In the genomic region with DNA sequence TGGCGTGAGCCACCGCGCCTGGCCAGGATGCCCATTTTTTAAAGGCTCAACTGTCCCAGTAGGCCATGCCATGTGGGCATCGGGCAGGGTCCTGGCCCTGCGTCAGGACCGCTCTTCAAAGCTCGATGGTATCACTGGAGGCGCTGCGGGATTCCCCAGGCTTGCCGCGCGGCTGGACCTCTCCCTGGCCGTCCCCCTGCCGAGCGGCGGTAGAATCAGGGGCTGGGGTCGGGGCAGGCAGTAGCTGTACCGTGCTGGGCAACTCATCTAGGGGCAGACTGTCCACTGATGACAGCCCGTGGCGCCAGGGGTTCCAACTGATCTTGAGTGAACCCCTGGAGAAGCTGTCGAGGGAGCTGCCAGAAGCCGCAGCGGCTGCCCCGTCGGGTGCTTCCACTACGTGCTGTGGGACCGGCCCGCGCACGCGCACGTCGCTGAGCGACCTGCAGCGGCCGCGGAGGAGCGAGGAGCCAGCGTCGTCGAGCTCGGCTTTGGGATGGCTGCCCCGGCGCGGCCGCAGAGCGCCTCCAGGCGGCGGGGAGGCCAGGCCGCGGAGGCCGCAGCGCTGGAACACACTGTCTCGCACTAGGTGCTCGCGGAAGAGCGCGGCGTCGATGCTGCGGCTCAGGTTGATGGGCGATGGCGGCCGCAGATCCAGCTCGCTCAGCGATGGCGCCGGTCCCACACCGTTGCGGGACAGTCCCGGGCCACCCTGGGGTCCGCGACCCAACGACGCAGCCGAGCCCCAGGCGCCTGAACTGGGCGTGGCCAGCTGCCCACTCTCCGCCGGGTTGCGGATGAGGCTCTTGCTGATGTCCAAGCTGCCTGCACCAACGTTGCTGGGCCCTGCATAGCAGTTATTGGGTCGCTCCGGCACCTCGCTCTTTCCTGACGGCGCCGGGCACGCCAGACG, we compare ENCODE assay signal across 8 cellular contexts. TPM values are rescaled to one million over a fixed set of nuclear protein-coding genes. Genes with fewer than 3 reads are reported as not detected.
A peak's percentile ranks its signal among the peaks of the same experiment; 100 is the strongest.
DNase-seq lines count a peak whose midpoint lies in the region; ATAC-seq, FAIRE-seq and TF ChIP-seq lines count a peak whose summit lies in the region.

No MANE protein-coding gene starts in this region.

- H3F3A ChIP-seq in GM23248 (ENCODE audit: insufficient read depth): no peaks in the 10 kb centered on the region; the same call in 1 of the 2 replicates

- intact Hi-C loops in HepG2 (cut with micrococcal nuclease; ENCODE audit: unreplicated experiment): loop anchor here (1.0 to 10.0 kb wide), 4 partner anchors 14 to 84 kb away; a partner anchor contains a TSS

- no peaks in the 10 kb centered on the region for H3K9me3 Mint-ChIP-seq in activated CD4-positive, alpha-beta memory T cell treated with anti-CD3 and anti-CD28 coated beads, Interleukin-2, amount 10 ng/mL, durations not matched to agents 7 days and 5 days

- peak; percentile 88 for TF ChIP-seq CTCF in HepG2 (CRISPR knock-in tag; IDR thresholded peaks at IDR 0.05)

- peak; percentile 87 for ATAC-seq in HepG2

- H3K9ac ChIP-seq in GM23248 (peak overlapping the region; percentile 71), HepG2 (ENCODE audit: insufficient read depth, low read depth, low read length) (peak overlapping the region; percentile 83)

- peak overlapping the region; percentile 75 for H3K4me3 Mint-ChIP-seq in activated CD4-positive, alpha-beta memory T cell treated with anti-CD3 and anti-CD28 coated beads, Interleukin-2, amount 10 ng/mL, durations not matched to agents 7 days and 5 days

- H3K27me3 Mint-ChIP-seq in activated CD4-positive, alpha-beta memory T cell treated with anti-CD3 and anti-CD28 coated beads, Interleukin-2, amount 10 ng/mL, durations not matched to agents 7 days and 5 days: no peaks in the 10 kb centered on the region

- H3K27ac ChIP-seq in GM23248: peak overlapping the region; percentile 34
- peak overlapping the region; percentile 70 for H3K27ac ChIP-seq in HepG2 (ENCODE audit: extremely low read length, insufficient read depth, low read length)

- H4K20me1 ChIP-seq in GM23248 (ENCODE audit: insufficient read depth) (no peaks in the 10 kb centered on the region), HepG2 (ENCODE audit: insufficient read depth, low read length) (no peaks in the 10 kb centered on the region)

- H3K36me3 Mint-ChIP-seq in activated CD4-positive, alpha-beta memory T cell treated with anti-CD3 and anti-CD28 coated beads, Interleukin-2, amount 10 ng/mL, durations not matched to agents 7 days and 5 days (ENCODE audit: low read depth): peaks cover 3% of the 10 kb centered on the region

- POLR2A ChIA-PET in activated CD4-positive, alpha-beta memory T cell treated with anti-CD3 and anti-CD28 coated beads, Interleukin-2, amount 10 ng/mL, durations not matched to agents 7 days and 5 days (lab: Charles Lee): interaction anchor here (0.7 to 5.9 kb wide), 14 partner anchors 9 to 374 kb away, joined by 3 to 57 read pairs (median 4); a partner anchor contains a TSS
- POLR2A ChIA-PET in HepG2 (lab: Yijun Ruan, JAX): interaction anchor here (0.8 to 2.6 kb wide), 31 partner anchors 9 to 346 kb away, joined by 3 to 124 read pairs (median 5); a partner anchor contains a TSS

- peak in 1 of 2 experiments; percentile 45; a peak in 1 of 4 replicates for TF ChIP-seq POLR2A in HepG2 (IDR thresholded peaks at IDR 0.05; ENCODE audit: insufficient read depth in 1 of 2, low read depth in 2 of 2, low read length in 2 of 2)

- no peaks in the 10 kb centered on the region for H3K79me2 ChIP-seq in GM23248 (ENCODE audit: insufficient read depth)
- peaks cover 3% of the 10 kb centered on the region for H3K79me2 ChIP-seq in HepG2 (ENCODE audit: insufficient read depth, low read length)

- no peaks in the 10 kb centered on the region for H3K9me2 ChIP-seq in GM23248 (ENCODE audit: insufficient read depth)

- peak overlapping the region; percentile 16 for H3K27ac Mint-ChIP-seq in activated CD4-positive, alpha-beta memory T cell treated with anti-CD3 and anti-CD28 coated beads, Interleukin-2, amount 10 ng/mL, durations not matched to agents 7 days and 5 days

- 1 to 3% methylated on average over 87 to 88 of the region's 90 CpGs for WGBS in GM23248 (ENCODE audit: low coverage in 1 of 2, low lambda C conversion rate in 2 of 2, missing lambda C conversion rate in 2 of 2), 2 experiments
- 9% methylated on average over 13 of the region's 90 CpGs for WGBS in HepG2 (ENCODE audit: low lambda C conversion rate)

- H3K4me2 ChIP-seq in GM23248 (ENCODE audit: unreplicated experiment) (peak overlapping the region; percentile 87), HepG2 (ENCODE audit: low read depth, low read length) (peak overlapping the region; percentile 95)

- H2AFZ ChIP-seq in GM23248 (peak overlapping the region; percentile 73), HepG2 (ENCODE audit: low read length) (no peak overlapping the region)

- H3K4me1 Mint-ChIP-seq in activated CD4-positive, alpha-beta memory T cell treated with anti-CD3 and anti-CD28 coated beads, Interleukin-2, amount 10 ng/mL, durations not matched to agents 7 days and 5 days: peaks cover 15% of the 10 kb centered on the region

- no peaks in the 10 kb centered on the region for H3K27me3 ChIP-seq in GM23248 (replicated peaks; ENCODE audit: insufficient read depth)
- no peaks in the 10 kb centered on the region for H3K27me3 ChIP-seq in HepG2 (ENCODE audit: control insufficient read depth in 1 of 2, insufficient read depth in 2 of 2, low read length in 2 of 2)

- BruUV-seq in HepG2 (replicated peaks; lab: Mats Ljungman, UMichigan): no TSS peak

- in situ Hi-C loops in ACHN (cut with HindIII; ENCODE audit: low pct_ligation_motif_present, low pct_unique_long_range_greater_than_20kb, low sequenced_read_pairs): no loop called here
- in situ Hi-C loops in GM23248 (cut with MboI): no loop called here
- in situ Hi-C loops in HepG2 (cut with HindIII; ENCODE audit: extremely low pct_ligation_motif_present, low pct_unique_long_range_greater_than_20kb): no loop called here

- CTCF ChIA-PET in activated CD4-positive, alpha-beta memory T cell treated with anti-CD3 and anti-CD28 coated beads, Interleukin-2, amount 10 ng/mL, durations not matched to agents 7 days and 5 days (lab: Charles Lee): interaction anchor here (0.6 to 3.6 kb wide), 38 partner anchors 9 to 317 kb away, joined by 3 to 87 read pairs (median 4); a partner anchor contains a TSS
- CTCF ChIA-PET in HepG2 (lab: Yijun Ruan, JAX; ENCODE audit: low intra/inter-chr PET ratio, low total read pairs): interaction anchor here (0.7 to 2.5 kb wide), 5 partner anchors 13 to 84 kb away, joined by 3 to 14 read pairs (median 3); a partner anchor contains a TSS

- TF ChIP-seq EP300 in HepG2 (IDR thresholded peaks at IDR 0.05; ENCODE audit: low read depth in 2 of 2, low read length in 2 of 2) (peak; percentile 23 to 31; a peak in 2 of 4 replicates), HepG2 (CRISPR knock-in tag; IDR thresholded peaks at IDR 0.05; ENCODE audit: borderline replicate concordance) (no peak)

- DNase-seq in ACHN: peak; percentile 89
- peak; percentile 97 for DNase-seq in GM23248
- peak; percentile 75 for DNase-seq in NCI-H2171 treated with DMSO at 0.1 percent for 48 hours (lab: John Stamatoyannopoulos, UW)
- DNase-seq in activated CD4-positive, alpha-beta memory T cell treated with anti-CD3 and anti-CD28 coated beads, Interleukin-2, amount 10 ng/mL, durations not matched to agents 7 days and 5 days: peak; percentile 85
- peak; percentile 80 to 94 for DNase-seq in dermis microvascular lymphatic vessel endothelial cell (ENCODE audit: low read depth in 2 of 2)
- peak; percentile 74 for DNase-seq in HepG2 (ENCODE audit: low spot score)
- peak; percentile 80 for DNase-seq in stimulated activated CD4-positive, alpha-beta T cell treated with anti-CD3 and anti-CD28 coated beads, Interleukin-1b, Interleukin-23, amount 100 ng/mL, for 48 hours
- no peak for DNase-seq in KG1 (lab: John Stamatoyannopoulos, UW)

- H3K4me1 ChIP-seq in GM23248 (ENCODE audit: insufficient read depth): no peaks in the 10 kb centered on the region
- H3K4me1 ChIP-seq in HepG2 (ENCODE audit: insufficient read depth, low read length): peaks cover 27% of the 10 kb centered on the region

- H3K36me3 ChIP-seq in GM23248 (ENCODE audit: low read depth) (no peaks in the 10 kb centered on the region), HepG2 (replicated peaks in 1 of 2; ENCODE audit: control insufficient read depth in 1 of 2, insufficient read depth in 2 of 2, low read length in 2 of 2) (peaks cover 2 to 5% of the 10 kb centered on the region in 2 experiments; a peak in 3 of 5 replicates)

- H3K4me3 ChIP-seq in GM23248 (peak overlapping the region; percentile 67), HepG2 (replicated peaks in 1 of 3; ENCODE audit: insufficient read depth in 1 of 3, low read depth in 2 of 3, low read length in 3 of 3) (peak overlapping the region; percentile 51 to 85 (median 77))

- FAIRE-seq in HepG2 (lab: Jason Lieb, UNC): peak; percentile 52

- peak; percentile 96 for TF ChIP-seq RAD21 in HepG2 (CRISPR knock-in tag; IDR thresholded peaks at IDR 0.05)

- no peaks in the 10 kb centered on the region for H3K9me3 ChIP-seq in GM23248 (ENCODE audit: low read depth)
- H3K9me3 ChIP-seq in HepG2 (ENCODE audit: low read length): no peaks in the 10 kb centered on the region

RNA-seq across cellular contexts. Expression of a gene that starts 5.8 kb away (rescaled TPM):
- 2.9 and 7.5 TPM in 2 replicates for total RNA-seq in GM23248 (2014; rRNA removed; shearing (Covaris generic))
- polyA plus RNA-seq in GM23248 (2016; fragmentation: Nextera tagmentation; extraction: Ambion mirVana) (4.3 and 4.5 TPM in 2 replicates), HepG2 (2011; rRNA removed) (0.22 and 0.26 TPM in 2 replicates)
- total RNA-seq in activated CD4-positive, alpha-beta memory T cell treated with anti-CD3 and anti-CD28 coated beads, Interleukin-2, amount 10 ng/mL, durations not matched to agents 7 days and 5 days: 1 to 10 TPM; 5.4 to 6.1 TPM
- total RNA-seq in dermis microvascular lymphatic vessel endothelial cell (0.51 and 0.63 TPM in 2 replicates), HepG2 (2016; rRNA removed; fragmentation: Illumina TruSeq; extraction: Trizol) (0.29 and 0.44 TPM in 2 replicates)
- 0.30 and 0.44 TPM in 2 replicates for total RNA-seq in HepG2 (2016; cell fraction: cytosol; rRNA removed; fragmentation: Illumina TruSeq; extraction: Trizol; ENCODE audit: low read depth)
- total RNA-seq in HepG2 (2016; cell fraction: insoluble cytoplasmic fraction; rRNA removed; fragmentation: Illumina TruSeq; extraction: Trizol): 0.19 and 0.37 TPM in 2 replicates
- total RNA-seq in HepG2 (2016; cell fraction: membrane; rRNA removed; fragmentation: Illumina TruSeq; extraction: Trizol): 0.37 and 0.41 TPM in 2 replicates
- total RNA-seq in HepG2 (2016; cell fraction: nucleus; rRNA removed; fragmentation: Illumina TruSeq; extraction: Trizol): 0.34 and 0.47 TPM in 2 replicates
- 0.21 and 0.32 TPM in 2 replicates for polyA plus RNA-seq in HepG2 (2011; cell fraction: cytosol; rRNA removed)
- polyA plus RNA-seq in HepG2 (2011; cell fraction: nucleus; rRNA removed): 0.61 and 0.68 TPM in 2 replicates
- 0.27 and 0.59 TPM in 2 replicates for polyA plus RNA-seq in HepG2 (2012)
- 0.18 and 0.20 TPM in 2 replicates for polyA plus RNA-seq in HepG2 (2016; cell fraction: cytosol; fragmentation: Illumina TruSeq; extraction: Trizol; ENCODE audit: low read depth)
- 0.21 and 0.25 TPM in 2 replicates for polyA plus RNA-seq in HepG2 (2016; cell fraction: insoluble cytoplasmic fraction; fragmentation: Illumina TruSeq; extraction: Trizol; ENCODE audit: low read depth)
- polyA plus RNA-seq in HepG2 (2016; cell fraction: membrane; fragmentation: Illumina TruSeq; extraction: Trizol; ENCODE audit: low read depth): 0.25 and 0.29 TPM in 2 replicates
- polyA plus RNA-seq in HepG2 (2016; cell fraction: nucleus; fragmentation: Illumina TruSeq; extraction: Trizol; ENCODE audit: insufficient read depth, low read depth): 0.30 and 0.43 TPM in 2 replicates
- 0.63 and 0.66 TPM in 2 replicates for polyA minus RNA-seq in HepG2 (2011; rRNA and poly(A)+ RNA removed; ENCODE audit: low replicate concordance)
- polyA minus RNA-seq in HepG2 (2011; cell fraction: cytosol; rRNA and poly(A)+ RNA removed): 0.18 and 0.30 TPM in 2 replicates
- polyA minus RNA-seq in HepG2 (2011; cell fraction: nucleus; rRNA and poly(A)+ RNA removed): 0.75 and 0.90 TPM in 2 replicates

RNA-seq across cellular contexts. Expression of a gene that starts 12.7 kb away (rescaled TPM):
- total RNA-seq in GM23248 (2014; rRNA removed; shearing (Covaris generic)): 18.2 and 29.5 TPM in 2 replicates
- polyA plus RNA-seq in GM23248 (2016; fragmentation: Nextera tagmentation; extraction: Ambion mirVana) (19.2 and 19.9 TPM in 2 replicates), HepG2 (2011; rRNA removed) (61.9 and 75.9 TPM in 2 replicates)
- 10 to 100 TPM; 15.9 to 17.1 TPM for total RNA-seq in activated CD4-positive, alpha-beta memory T cell treated with anti-CD3 and anti-CD28 coated beads, Interleukin-2, amount 10 ng/mL, durations not matched to agents 7 days and 5 days
- total RNA-seq in dermis microvascular lymphatic vessel endothelial cell (22.0 and 33.5 TPM in 2 replicates), HepG2 (2016; rRNA removed; fragmentation: Illumina TruSeq; extraction: Trizol) (12.0 and 27.1 TPM in 2 replicates)
- total RNA-seq in HepG2 (2016; cell fraction: cytosol; rRNA removed; fragmentation: Illumina TruSeq; extraction: Trizol; ENCODE audit: low read depth): 5.5 and 6.3 TPM in 2 replicates
- total RNA-seq in HepG2 (2016; cell fraction: insoluble cytoplasmic fraction; rRNA removed; fragmentation: Illumina TruSeq; extraction: Trizol): 10.5 and 28.2 TPM in 2 replicates
- total RNA-seq in HepG2 (2016; cell fraction: membrane; rRNA removed; fragmentation: Illumina TruSeq; extraction: Trizol): 8.2 and 8.3 TPM in 2 replicates
- total RNA-seq in HepG2 (2016; cell fraction: nucleus; rRNA removed; fragmentation: Illumina TruSeq; extraction: Trizol): 29.9 and 34.8 TPM in 2 replicates
- polyA plus RNA-seq in HepG2 (2011; cell fraction: cytosol; rRNA removed): 73.8 and 82.2 TPM in 2 replicates
- 172 and 195 TPM in 2 replicates for polyA plus RNA-seq in HepG2 (2011; cell fraction: nucleus; rRNA removed)
- polyA plus RNA-seq in HepG2 (2012): 41.6 and 60.4 TPM in 2 replicates
- polyA plus RNA-seq in HepG2 (2016; cell fraction: cytosol; fragmentation: Illumina TruSeq; extraction: Trizol; ENCODE audit: low read depth): 3.9 and 4.5 TPM in 2 replicates
- 9.1 and 10.0 TPM in 2 replicates for polyA plus RNA-seq in HepG2 (2016; cell fraction: insoluble cytoplasmic fraction; fragmentation: Illumina TruSeq; extraction: Trizol; ENCODE audit: low read depth)
- 6.9 and 8.5 TPM in 2 replicates for polyA plus RNA-seq in HepG2 (2016; cell fraction: membrane; fragmentation: Illumina TruSeq; extraction: Trizol; ENCODE audit: low read depth)
- 74.9 and 77.9 TPM in 2 replicates for polyA plus RNA-seq in HepG2 (2016; cell fraction: nucleus; fragmentation: Illumina TruSeq; extraction: Trizol; ENCODE audit: insufficient read depth, low read depth)
- 9.2 and 39.2 TPM in 2 replicates for polyA minus RNA-seq in HepG2 (2011; rRNA and poly(A)+ RNA removed; ENCODE audit: low replicate concordance)
- polyA minus RNA-seq in HepG2 (2011; cell fraction: cytosol; rRNA and poly(A)+ RNA removed): 10.7 and 13.6 TPM in 2 replicates
- polyA minus RNA-seq in HepG2 (2011; cell fraction: nucleus; rRNA and poly(A)+ RNA removed): 19.3 and 20.9 TPM in 2 replicates

RNA-seq across cellular contexts. Expression of a gene that starts 29.5 kb away (rescaled TPM):
- 41.8 and 49.4 TPM in 2 replicates for total RNA-seq in GM23248 (2014; rRNA removed; shearing (Covaris generic))
- polyA plus RNA-seq in GM23248 (2016; fragmentation: Nextera tagmentation; extraction: Ambion mirVana) (20.5 and 25.3 TPM in 2 replicates), HepG2 (2011; rRNA removed) (24.0 and 31.7 TPM in 2 replicates)
- total RNA-seq in activated CD4-positive, alpha-beta memory T cell treated with anti-CD3 and anti-CD28 coated beads, Interleukin-2, amount 10 ng/mL, durations not matched to agents 7 days and 5 days: under 1 TPM; 0.23 to 0.45 TPM
- total RNA-seq in dermis microvascular lymphatic vessel endothelial cell (16.9 and 25.3 TPM in 2 replicates), HepG2 (2016; rRNA removed; fragmentation: Illumina TruSeq; extraction: Trizol) (10.7 and 20.7 TPM in 2 replicates)
- 5.7 and 7.7 TPM in 2 replicates for total RNA-seq in HepG2 (2016; cell fraction: cytosol; rRNA removed; fragmentation: Illumina TruSeq; extraction: Trizol; ENCODE audit: low read depth)
- total RNA-seq in HepG2 (2016; cell fraction: insoluble cytoplasmic fraction; rRNA removed; fragmentation: Illumina TruSeq; extraction: Trizol): 8.6 and 18.1 TPM in 2 replicates
- 11.4 and 12.8 TPM in 2 replicates for total RNA-seq in HepG2 (2016; cell fraction: membrane; rRNA removed; fragmentation: Illumina TruSeq; extraction: Trizol)
- total RNA-seq in HepG2 (2016; cell fraction: nucleus; rRNA removed; fragmentation: Illumina TruSeq; extraction: Trizol): 21.6 and 25.0 TPM in 2 replicates
- polyA plus RNA-seq in HepG2 (2011; cell fraction: cytosol; rRNA removed): 13.6 and 19.2 TPM in 2 replicates
- 108 and 112 TPM in 2 replicates for polyA plus RNA-seq in HepG2 (2011; cell fraction: nucleus; rRNA removed)
- polyA plus RNA-seq in HepG2 (2012): 13.5 and 15.0 TPM in 2 replicates
- polyA plus RNA-seq in HepG2 (2016; cell fraction: cytosol; fragmentation: Illumina TruSeq; extraction: Trizol; ENCODE audit: low read depth): 4.6 and 5.5 TPM in 2 replicates
- polyA plus RNA-seq in HepG2 (2016; cell fraction: insoluble cytoplasmic fraction; fragmentation: Illumina TruSeq; extraction: Trizol; ENCODE audit: low read depth): 7.3 and 9.2 TPM in 2 replicates
- 9.4 and 10.5 TPM in 2 replicates for polyA plus RNA-seq in HepG2 (2016; cell fraction: membrane; fragmentation: Illumina TruSeq; extraction: Trizol; ENCODE audit: low read depth)
- polyA plus RNA-seq in HepG2 (2016; cell fraction: nucleus; fragmentation: Illumina TruSeq; extraction: Trizol; ENCODE audit: insufficient read depth, low read depth): 42.0 and 44.2 TPM in 2 replicates
- polyA minus RNA-seq in HepG2 (2011; rRNA and poly(A)+ RNA removed; ENCODE audit: low replicate concordance): 31.2 and 33.6 TPM in 2 replicates
- polyA minus RNA-seq in HepG2 (2011; cell fraction: cytosol; rRNA and poly(A)+ RNA removed): 11.5 and 11.9 TPM in 2 replicates
- polyA minus RNA-seq in HepG2 (2011; cell fraction: nucleus; rRNA and poly(A)+ RNA removed): 21.0 and 29.7 TPM in 2 replicates

RNA-seq across cellular contexts. Expression of a gene that starts 40.3 kb away (rescaled TPM):
- 44.3 and 130 TPM in 2 replicates for total RNA-seq in GM23248 (2014; rRNA removed; shearing (Covaris generic))
- polyA plus RNA-seq in GM23248 (2016; fragmentation: Nextera tagmentation; extraction: Ambion mirVana) (139 and 154 TPM in 2 replicates), HepG2 (2011; rRNA removed) (86.6 and 90.5 TPM in 2 replicates)
- 10 to 100 TPM; 55.5 to 59.5 TPM for total RNA-seq in activated CD4-positive, alpha-beta memory T cell treated with anti-CD3 and anti-CD28 coated beads, Interleukin-2, amount 10 ng/mL, durations not matched to agents 7 days and 5 days
- total RNA-seq in dermis microvascular lymphatic vessel endothelial cell (38.1 and 44.9 TPM in 2 replicates), HepG2 (2016; rRNA removed; fragmentation: Illumina TruSeq; extraction: Trizol) (40.8 and 66.8 TPM in 2 replicates)
- total RNA-seq in HepG2 (2016; cell fraction: cytosol; rRNA removed; fragmentation: Illumina TruSeq; extraction: Trizol; ENCODE audit: low read depth): 14.6 and 17.1 TPM in 2 replicates
- 41.6 and 65.7 TPM in 2 replicates for total RNA-seq in HepG2 (2016; cell fraction: insoluble cytoplasmic fraction; rRNA removed; fragmentation: Illumina TruSeq; extraction: Trizol)
- 19.9 and 22.1 TPM in 2 replicates for total RNA-seq in HepG2 (2016; cell fraction: membrane; rRNA removed; fragmentation: Illumina TruSeq; extraction: Trizol)
- 47.8 and 53.5 TPM in 2 replicates for total RNA-seq in HepG2 (2016; cell fraction: nucleus; rRNA removed; fragmentation: Illumina TruSeq; extraction: Trizol)
- polyA plus RNA-seq in HepG2 (2011; cell fraction: cytosol; rRNA removed): 65.3 and 87.0 TPM in 2 replicates
- 27.6 and 31.9 TPM in 2 replicates for polyA plus RNA-seq in HepG2 (2011; cell fraction: nucleus; rRNA removed)
- 39.7 and 61.7 TPM in 2 replicates for polyA plus RNA-seq in HepG2 (2012)
- polyA plus RNA-seq in HepG2 (2016; cell fraction: cytosol; fragmentation: Illumina TruSeq; extraction: Trizol; ENCODE audit: low read depth): 24.0 and 26.2 TPM in 2 replicates
- 36.3 and 39.9 TPM in 2 replicates for polyA plus RNA-seq in HepG2 (2016; cell fraction: insoluble cytoplasmic fraction; fragmentation: Illumina TruSeq; extraction: Trizol; ENCODE audit: low read depth)
- 16.5 and 19.2 TPM in 2 replicates for polyA plus RNA-seq in HepG2 (2016; cell fraction: membrane; fragmentation: Illumina TruSeq; extraction: Trizol; ENCODE audit: low read depth)
- polyA plus RNA-seq in HepG2 (2016; cell fraction: nucleus; fragmentation: Illumina TruSeq; extraction: Trizol; ENCODE audit: insufficient read depth, low read depth): 76.8 and 84.3 TPM in 2 replicates
- 52.3 and 99.5 TPM in 2 replicates for polyA minus RNA-seq in HepG2 (2011; rRNA and poly(A)+ RNA removed; ENCODE audit: low replicate concordance)
- 18.1 and 22.0 TPM in 2 replicates for polyA minus RNA-seq in HepG2 (2011; cell fraction: cytosol; rRNA and poly(A)+ RNA removed)
- 11.1 and 14.2 TPM in 2 replicates for polyA minus RNA-seq in HepG2 (2011; cell fraction: nucleus; rRNA and poly(A)+ RNA removed)

RNA-seq across cellular contexts. Expression of a gene that starts 43.7 kb away (rescaled TPM):
- total RNA-seq in GM23248 (2014; rRNA removed; shearing (Covaris generic)): 0.51 and 5.5 TPM in 2 replicates
- polyA plus RNA-seq in GM23248 (2016; fragmentation: Nextera tagmentation; extraction: Ambion mirVana) (0.24 and 0.27 TPM in 2 replicates), HepG2 (2011; rRNA removed) (24.1 and 36.3 TPM in 2 replicates)
- total RNA-seq in activated CD4-positive, alpha-beta memory T cell treated with anti-CD3 and anti-CD28 coated beads, Interleukin-2, amount 10 ng/mL, durations not matched to agents 7 days and 5 days: 1 to 10 TPM; 1.7 to 3.0 TPM
- total RNA-seq in dermis microvascular lymphatic vessel endothelial cell (0.13 TPM in 2 replicates), HepG2 (2016; rRNA removed; fragmentation: Illumina TruSeq; extraction: Trizol) (6.7 and 14.5 TPM in 2 replicates)
- 2.7 and 3.5 TPM in 2 replicates for total RNA-seq in HepG2 (2016; cell fraction: cytosol; rRNA removed; fragmentation: Illumina TruSeq; extraction: Trizol; ENCODE audit: low read depth)
- 6.0 and 11.8 TPM in 2 replicates for total RNA-seq in HepG2 (2016; cell fraction: insoluble cytoplasmic fraction; rRNA removed; fragmentation: Illumina TruSeq; extraction: Trizol)
- total RNA-seq in HepG2 (2016; cell fraction: membrane; rRNA removed; fragmentation: Illumina TruSeq; extraction: Trizol): 4.7 and 5.3 TPM in 2 replicates
- total RNA-seq in HepG2 (2016; cell fraction: nucleus; rRNA removed; fragmentation: Illumina TruSeq; extraction: Trizol): 15.9 and 16.0 TPM in 2 replicates
- polyA plus RNA-seq in HepG2 (2011; cell fraction: cytosol; rRNA removed): 12.1 and 13.8 TPM in 2 replicates
- 99.7 and 101 TPM in 2 replicates for polyA plus RNA-seq in HepG2 (2011; cell fraction: nucleus; rRNA removed)
- 13.7 and 18.1 TPM in 2 replicates for polyA plus RNA-seq in HepG2 (2012)
- polyA plus RNA-seq in HepG2 (2016; cell fraction: cytosol; fragmentation: Illumina TruSeq; extraction: Trizol; ENCODE audit: low read depth): 2.0 and 2.3 TPM in 2 replicates
- 7.0 and 8.1 TPM in 2 replicates for polyA plus RNA-seq in HepG2 (2016; cell fraction: insoluble cytoplasmic fraction; fragmentation: Illumina TruSeq; extraction: Trizol; ENCODE audit: low read depth)
- 3.3 and 3.7 TPM in 2 replicates for polyA plus RNA-seq in HepG2 (2016; cell fraction: membrane; fragmentation: Illumina TruSeq; extraction: Trizol; ENCODE audit: low read depth)
- polyA plus RNA-seq in HepG2 (2016; cell fraction: nucleus; fragmentation: Illumina TruSeq; extraction: Trizol; ENCODE audit: insufficient read depth, low read depth): 31.0 and 39.3 TPM in 2 replicates
- polyA minus RNA-seq in HepG2 (2011; rRNA and poly(A)+ RNA removed; ENCODE audit: low replicate concordance): 2.4 and 35.1 TPM in 2 replicates
- 6.0 and 7.9 TPM in 2 replicates for polyA minus RNA-seq in HepG2 (2011; cell fraction: cytosol; rRNA and poly(A)+ RNA removed)
- polyA minus RNA-seq in HepG2 (2011; cell fraction: nucleus; rRNA and poly(A)+ RNA removed): 22.7 and 33.4 TPM in 2 replicates

Comparison
In these comparisons a context has a peak if more than half of its experiments do, and no peak if none do; other contexts are left out.
1. RNA of a gene that starts 29.5 kb away (total RNA-seq): 41.8 to 49.4 TPM in GM23248, 5.7 to 25.0 TPM in HepG2 and 16.9 to 25.3 TPM in dermis microvascular lymphatic vessel endothelial cell; 0.23 to 0.45 TPM in activated CD4-positive, alpha-beta memory T cell treated with anti-CD3 and anti-CD28 coated beads, Interleukin-2, amount 10 ng/mL, durations not matched to agents 7 days and 5 days; every median in the first group is over 4 times any median in the second.